1 cellular context compared by ENCODE assay signal in the genomic region with DNA sequence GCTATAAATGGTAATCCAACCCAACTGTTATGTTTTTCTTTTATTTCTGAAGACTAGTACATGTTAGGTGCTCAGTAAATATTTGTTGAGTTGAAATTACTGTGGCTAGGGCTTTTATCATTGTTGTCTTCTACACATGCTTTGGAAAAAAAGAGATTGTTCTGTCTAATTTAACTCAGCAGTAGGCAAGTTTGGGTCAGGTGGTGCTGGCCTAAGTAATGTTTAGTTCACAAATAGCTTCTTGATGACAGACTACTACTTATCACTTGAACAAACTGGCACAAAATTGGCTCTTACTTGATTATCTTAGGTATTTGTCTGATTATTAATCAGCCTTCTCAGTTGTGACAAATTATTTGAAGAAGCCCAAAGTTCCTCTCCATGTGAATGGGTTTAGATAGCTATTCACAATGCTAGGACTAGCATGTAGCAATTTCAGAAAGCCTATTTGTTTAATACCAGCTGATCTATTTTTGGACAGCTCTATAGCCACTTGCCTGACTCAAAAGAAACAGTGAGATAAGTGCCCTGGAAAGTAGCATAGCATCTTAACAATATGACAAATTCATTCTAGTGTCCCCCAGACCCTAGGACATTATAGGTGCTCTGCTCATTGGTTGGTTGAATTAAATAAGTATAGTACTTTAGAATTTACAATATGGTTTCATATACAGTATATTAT.
TF ChIP-seq lines count a peak whose summit lies in the region.

No MANE protein-coding gene starts in this region.

TF ChIP-seq in K562, 482 proteins besides CTCF, POLR2A, EP300 and RAD21 (continued from another document):
- peak; percentile 20 for TF ChIP-seq RBM22 (IDR thresholded peaks at IDR 0.05; ENCODE audit: low read depth, low read length, poor library complexity, severe bottlenecking)
TF ChIP-seq in K562: peak in this region for 1.
